9 cellular contexts compared by ENCODE assay signal in the genomic region with DNA sequence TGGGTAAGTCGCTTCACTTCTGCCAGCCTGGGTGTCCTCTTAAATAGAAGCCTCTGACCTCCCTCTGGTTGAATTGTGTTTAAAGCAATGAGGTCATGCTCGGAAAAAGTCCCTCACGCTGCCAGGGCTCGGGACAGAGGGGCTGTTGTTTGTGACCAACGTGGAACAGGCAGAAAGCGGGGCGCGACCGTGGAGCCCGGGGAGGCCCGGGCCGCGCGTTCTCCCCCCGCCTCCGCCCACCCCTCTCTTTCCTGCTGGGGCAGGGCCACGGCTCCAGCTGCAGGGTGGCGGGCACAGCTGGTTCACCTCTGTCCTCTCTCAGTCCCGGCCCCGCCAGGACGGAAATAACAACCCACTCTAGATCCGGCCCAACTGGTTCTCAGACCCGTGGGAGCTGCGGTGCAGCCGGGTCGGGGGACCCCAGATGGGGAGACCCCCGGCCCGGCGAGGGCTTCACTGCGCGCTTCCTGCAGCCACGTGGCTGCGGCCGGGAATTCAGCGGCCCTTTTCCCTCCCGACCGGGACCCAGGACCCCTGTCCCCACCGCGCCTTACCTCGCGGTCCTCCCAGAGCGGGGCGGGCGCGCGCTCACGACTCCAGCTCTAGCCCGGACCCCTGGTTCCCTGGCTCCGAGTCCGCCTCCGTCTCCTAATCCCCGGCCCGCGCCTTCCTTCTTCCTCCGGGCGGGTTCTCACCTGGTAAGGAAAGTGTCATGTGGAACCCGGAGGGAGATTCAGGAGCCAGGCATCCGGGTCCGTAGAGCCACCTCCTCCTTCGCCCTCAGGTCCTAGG. TPM values are rescaled to one million over a fixed set of nuclear protein-coding genes. Genes with fewer than 3 reads are reported as not detected.
DNase-seq lines count a peak whose midpoint lies in the region; ATAC-seq and TF ChIP-seq lines count a peak whose summit lies in the region.
"Had no signal": no experiment of that assay in that cellular context is flagged by ENCODE, and none has a peak within 500 bp of the region (broad histone marks: within the 10 kb centered on the region; RNA-seq: fewer than 3 reads in every experiment).

No MANE protein-coding gene starts in this region.

- peak; percentile 42 for DNase-seq in AG08396 (ENCODE audit: low spot score)
- peak in 1 of 2 experiments; percentile 33 for DNase-seq in SJCRH30
- no peak for DNase-seq in fibroblast of the aortic adventitia (ENCODE audit: low read depth)
- DNase-seq in naive thymus-derived CD8-positive, alpha-beta T cell: no peak
- DNase-seq in activated CD4-positive, alpha-beta memory T cell treated with anti-CD3 and anti-CD28 coated beads, Interleukin-2, amount 10 ng/mL, durations not matched to agents 7 days and 5 days: no peak
- no peak for DNase-seq in stimulated activated CD8-positive, alpha-beta memory T cell treated with anti-CD3 and anti-CD28 coated beads, Interleukin-4, amount 100 ng/mL, for 48 hours
- DNase-seq: activated CD4-positive, CD25-positive, alpha-beta regulatory T cell had no signal

- H3K36me3 Mint-ChIP-seq in naive thymus-derived CD8-positive, alpha-beta T cell: no peaks in the 10 kb centered on the region
- H3K36me3 Mint-ChIP-seq in activated CD4-positive, alpha-beta memory T cell treated with anti-CD3 and anti-CD28 coated beads, Interleukin-2, amount 10 ng/mL, durations not matched to agents 7 days and 5 days (ENCODE audit: low read depth): no peaks in the 10 kb centered on the region

- H3K4me3 Mint-ChIP-seq in naive thymus-derived CD8-positive, alpha-beta T cell: peak overlapping the region in 3 of 10 donors; percentile 36 to 69 (median 50)
- H3K4me3 Mint-ChIP-seq in activated CD4-positive, alpha-beta memory T cell treated with anti-CD3 and anti-CD28 coated beads, Interleukin-2, amount 10 ng/mL, durations not matched to agents 7 days and 5 days: no peak overlapping the region

- H3K4me3 ChIP-seq in SJCRH30: peak overlapping the region; percentile 14
- H3K4me3 ChIP-seq in fibroblast of the aortic adventitia (ENCODE audit: low read depth, low read length): peak overlapping the region; percentile 65

- no peak for TF ChIP-seq CTCF in fibroblast of the aortic adventitia (IDR thresholded peaks at IDR 0.05; ENCODE audit: insufficient read depth, low read length)

- CTCF ChIA-PET in activated CD4-positive, alpha-beta memory T cell treated with anti-CD3 and anti-CD28 coated beads, Interleukin-2, amount 10 ng/mL, durations not matched to agents 7 days and 5 days (lab: Charles Lee): no interaction called here

- H3K36me3 ChIP-seq in SJCRH30: no peaks in the 10 kb centered on the region

- H3K9me3 ChIP-seq in SJCRH30 (replicated peaks): no peaks in the 10 kb centered on the region

- no peaks in the 10 kb centered on the region; the same call in 1 of the 2 replicates for H3K4me1 ChIP-seq in SJCRH30

- peaks cover 7 to 24% (median 14%) of the 10 kb centered on the region in 4 donors for H3K4me1 Mint-ChIP-seq in naive thymus-derived CD8-positive, alpha-beta T cell
- peaks cover 10% of the 10 kb centered on the region for H3K4me1 Mint-ChIP-seq in activated CD4-positive, alpha-beta memory T cell treated with anti-CD3 and anti-CD28 coated beads, Interleukin-2, amount 10 ng/mL, durations not matched to agents 7 days and 5 days

- peaks cover 25 to 59% (median 39%) of the 10 kb centered on the region in 5 donors for H3K27me3 Mint-ChIP-seq in naive thymus-derived CD8-positive, alpha-beta T cell
- H3K27me3 Mint-ChIP-seq in activated CD4-positive, alpha-beta memory T cell treated with anti-CD3 and anti-CD28 coated beads, Interleukin-2, amount 10 ng/mL, durations not matched to agents 7 days and 5 days: peaks cover 42% of the 10 kb centered on the region

- H3K27me3 ChIP-seq in SJCRH30: peaks cover 7% of the 10 kb centered on the region

- peaks cover 0 to 5% (median 0%) of the 10 kb centered on the region in 9 donors for H3K9me3 Mint-ChIP-seq in naive thymus-derived CD8-positive, alpha-beta T cell
- H3K9me3 Mint-ChIP-seq in activated CD4-positive, alpha-beta memory T cell treated with anti-CD3 and anti-CD28 coated beads, Interleukin-2, amount 10 ng/mL, durations not matched to agents 7 days and 5 days: no peaks in the 10 kb centered on the region

- no peak overlapping the region for H3K27ac Mint-ChIP-seq in naive thymus-derived CD8-positive, alpha-beta T cell
- H3K27ac Mint-ChIP-seq in activated CD4-positive, alpha-beta memory T cell treated with anti-CD3 and anti-CD28 coated beads, Interleukin-2, amount 10 ng/mL, durations not matched to agents 7 days and 5 days: no peak overlapping the region

- ATAC-seq in naive thymus-derived CD8-positive, alpha-beta T cell: peak; percentile 29 to 56
- ATAC-seq in HG02938 (IDR thresholded peaks at IDR 0.05; ENCODE audit: unreplicated experiment) (no peak), GM18907 (IDR thresholded peaks at IDR 0.05; ENCODE audit: unreplicated experiment) (no peak)

- POLR2A ChIA-PET in naive thymus-derived CD8-positive, alpha-beta T cell (lab: Charles Lee): no interaction called here
- POLR2A ChIA-PET in activated CD4-positive, alpha-beta memory T cell treated with anti-CD3 and anti-CD28 coated beads, Interleukin-2, amount 10 ng/mL, durations not matched to agents 7 days and 5 days (lab: Charles Lee): no interaction called here

- no peak overlapping the region for H3K27ac ChIP-seq in SJCRH30

RNA-seq across cellular contexts. Expression of a gene that starts 1.9 kb away (rescaled TPM):
- 0.20 and 1.2 TPM in 2 replicates for total RNA-seq in SJCRH30 (2014; rRNA removed; shearing (Covaris generic))
- total RNA-seq in fibroblast of the aortic adventitia (ENCODE audit: low replicate concordance): 7.9 and 48.8 TPM in 2 replicates
- not detected for total RNA-seq in naive thymus-derived CD8-positive, alpha-beta T cell
- polyA plus RNA-seq in naive thymus-derived CD8-positive, alpha-beta T cell: not detected
- total RNA-seq in activated CD4-positive, alpha-beta memory T cell treated with anti-CD3 and anti-CD28 coated beads, Interleukin-2, amount 10 ng/mL, durations not matched to agents 7 days and 5 days: not detected

RNA-seq across cellular contexts. Expression of a gene that starts 7.6 kb away (rescaled TPM):
- 0.38 and 0.40 TPM in 2 replicates for total RNA-seq in SJCRH30 (2014; rRNA removed; shearing (Covaris generic))
- total RNA-seq in fibroblast of the aortic adventitia (ENCODE audit: low replicate concordance): 3.7 and 4.9 TPM in 2 replicates
- total RNA-seq in naive thymus-derived CD8-positive, alpha-beta T cell: 1 to 10 TPM; 5.2 to 5.8 TPM
- polyA plus RNA-seq in naive thymus-derived CD8-positive, alpha-beta T cell: under 1 TPM in 2 of 3 donors, not detected in 1; 0.22 to 0.36 TPM
- total RNA-seq in activated CD4-positive, alpha-beta memory T cell treated with anti-CD3 and anti-CD28 coated beads, Interleukin-2, amount 10 ng/mL, durations not matched to agents 7 days and 5 days: 1 to 10 TPM; 8.5 to 8.7 TPM

RNA-seq across cellular contexts. Expression of a gene that starts 22.2 kb away (rescaled TPM):
- total RNA-seq in SJCRH30 (2014; rRNA removed; shearing (Covaris generic)): 18.9 and 25.6 TPM in 2 replicates
- 21.7 and 41.7 TPM in 2 replicates for total RNA-seq in fibroblast of the aortic adventitia (ENCODE audit: low replicate concordance)
- total RNA-seq in naive thymus-derived CD8-positive, alpha-beta T cell: 100 to 1,000 TPM; 610 to 639 TPM
- 1 to 10 TPM; 4.5 to 8.6 (median 6.5) TPM for polyA plus RNA-seq in naive thymus-derived CD8-positive, alpha-beta T cell
- total RNA-seq in activated CD4-positive, alpha-beta memory T cell treated with anti-CD3 and anti-CD28 coated beads, Interleukin-2, amount 10 ng/mL, durations not matched to agents 7 days and 5 days: 100 to 1,000 TPM; 231 to 233 TPM

RNA-seq across cellular contexts. Expression of a gene that starts 31.4 kb away (rescaled TPM):
- not detected in 2 replicates for total RNA-seq in SJCRH30 (2014; rRNA removed; shearing (Covaris generic))
- total RNA-seq in fibroblast of the aortic adventitia (ENCODE audit: low replicate concordance): not detected in 2 replicates
- not detected for total RNA-seq in naive thymus-derived CD8-positive, alpha-beta T cell
- 10 to 100 TPM in 1 of 3 donors, 1 to 10 TPM in 1, not detected in 1; 1.8 to 17.2 TPM for polyA plus RNA-seq in naive thymus-derived CD8-positive, alpha-beta T cell
- 1 to 10 TPM; 2.4 to 3.8 TPM for total RNA-seq in activated CD4-positive, alpha-beta memory T cell treated with anti-CD3 and anti-CD28 coated beads, Interleukin-2, amount 10 ng/mL, durations not matched to agents 7 days and 5 days

RNA-seq across cellular contexts. Expression of a gene that starts 55.9 kb away (rescaled TPM):
- not detected in 2 replicates for total RNA-seq in SJCRH30 (2014; rRNA removed; shearing (Covaris generic))
- not detected in 2 replicates for total RNA-seq in fibroblast of the aortic adventitia (ENCODE audit: low replicate concordance)
- not detected for total RNA-seq in naive thymus-derived CD8-positive, alpha-beta T cell
- polyA plus RNA-seq in naive thymus-derived CD8-positive, alpha-beta T cell: under 1 TPM in 2 of 3 donors, not detected in 1; 0.04 to 0.65 TPM
- under 1 TPM; 0.53 to 0.68 TPM for total RNA-seq in activated CD4-positive, alpha-beta memory T cell treated with anti-CD3 and anti-CD28 coated beads, Interleukin-2, amount 10 ng/mL, durations not matched to agents 7 days and 5 days

Comparison
In these comparisons a context has a peak if more than half of its experiments do, and no peak if none do; other contexts are left out.
1. ATAC-seq: peak in naive thymus-derived CD8-positive, alpha-beta T cell (2 of 2); none in HG02938 (single experiment) and GM18907 (single experiment).